ENCODE assay signal across 25 cellular contexts in the genomic region with DNA sequence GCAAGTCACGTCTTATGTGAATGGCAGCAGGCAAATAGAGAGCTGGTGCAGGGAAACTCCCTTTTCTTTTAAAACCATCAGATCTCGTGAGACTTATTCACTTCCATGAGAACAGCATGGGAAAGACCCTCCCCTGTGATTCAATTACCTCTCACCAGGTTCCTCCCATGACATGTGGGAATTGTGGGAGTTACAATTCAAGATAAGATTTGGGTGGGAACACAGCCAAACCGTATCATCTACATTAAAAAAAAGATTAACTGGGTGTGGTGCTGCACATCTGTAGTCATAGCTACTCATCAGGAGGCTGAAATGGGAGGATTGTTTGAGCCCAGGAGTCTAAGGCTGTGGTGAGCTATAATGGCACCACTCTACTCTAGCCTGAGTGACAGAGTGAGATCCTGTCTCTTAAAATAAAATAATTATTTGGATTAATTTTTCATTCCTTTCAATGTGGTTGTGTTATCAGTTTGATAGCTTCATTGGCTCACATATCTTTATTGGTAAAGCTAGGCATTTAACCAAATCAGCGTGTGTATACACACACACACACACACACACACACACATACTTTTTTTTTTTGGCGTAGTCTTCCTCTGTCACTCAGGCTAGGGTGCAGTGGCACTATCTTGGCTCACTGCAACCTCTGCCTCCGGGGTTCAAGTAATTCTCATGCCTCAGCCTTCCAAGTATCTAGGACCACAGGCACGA. TPM values are rescaled to one million over a fixed set of nuclear protein-coding genes. Genes with fewer than 3 reads are reported as not detected.
A peak's percentile ranks its signal among the peaks of the same experiment; 100 is the strongest.
DNase-seq lines count a peak whose midpoint lies in the region; ATAC-seq, FAIRE-seq and TF ChIP-seq lines count a peak whose summit lies in the region.
"Had no signal": no experiment of that assay in that cellular context is flagged by ENCODE, and none has a peak within 500 bp of the region (broad histone marks: within the 10 kb centered on the region; RNA-seq: fewer than 3 reads in every experiment).

No MANE protein-coding gene starts in this region.

- no peak for TF ChIP-seq CTCF in foreskin keratinocyte (conservative IDR thresholded peaks at IDR 0.05)

- H2AFZ ChIP-seq in mesenchymal stem cell (ENCODE audit: low read depth, low read length): no peak overlapping the region

- no peak for FAIRE-seq in frontal cortex (lab: Jason Lieb, UNC)
- FAIRE-seq: A204.1 had no signal

- no peak overlapping the region for H3K14ac ChIP-seq in mesenchymal stem cell (ENCODE audit: low read length in 2 of 2)

- H3K23ac ChIP-seq in mesenchymal stem cell (ENCODE audit: low read length in 2 of 2): no peak overlapping the region

- H3K4me3 ChIP-seq in subcutaneous abdominal adipose tissue (ENCODE audit: low read depth in 1 of 5, low read length in 5 of 5) (no peak overlapping the region), mesenchymal stem cell (ENCODE audit: insufficient read depth in 1 of 2, low read depth in 1 of 2, low read length in 2 of 2) (no peak overlapping the region), SJCRH30 (no peak overlapping the region)
- H3K4me3 ChIP-seq: esophagus muscularis mucosa, upper lobe of right lung had no signal

- H2BK15ac ChIP-seq in mesenchymal stem cell (ENCODE audit: low read depth, poor library complexity, severe bottlenecking): no peak overlapping the region

- H3K4ac ChIP-seq in mesenchymal stem cell (ENCODE audit: low read depth in 1 of 2, low read length in 2 of 2): no peak overlapping the region

- H3K36me3 ChIP-seq in subcutaneous abdominal adipose tissue (ENCODE audit: control insufficient read depth in 5 of 5, insufficient read depth in 5 of 5, low read length in 5 of 5) (peaks cover 0 to 7% (median 0%) of the 10 kb centered on the region in 5 donors), mesenchymal stem cell (ENCODE audit: control insufficient read depth in 1 of 2, insufficient read depth in 2 of 2, low read depth in 1 of 2, low read length in 2 of 2) (peaks cover 0 to 5% of the 10 kb centered on the region in 2 experiments), SJCRH30 (no peaks in the 10 kb centered on the region)
- H3K36me3 ChIP-seq: BE2C had no signal

- no peak overlapping the region for H3K18ac ChIP-seq in mesenchymal stem cell (ENCODE audit: low read depth in 1 of 2, low read length in 2 of 2)

- H3K9ac ChIP-seq in subcutaneous abdominal adipose tissue (ENCODE audit: low read length in 5 of 5): peak overlapping the region in 1 of 5 donors; percentile 29
- H3K9ac ChIP-seq in mesenchymal stem cell (ENCODE audit: low read length): no peak overlapping the region
- H3K9ac ChIP-seq: KMS-11 had no signal

- H3K4me2 ChIP-seq in mesenchymal stem cell (ENCODE audit: low read length, poor library complexity, severe bottlenecking): no peak overlapping the region
- H3K4me2 ChIP-seq: KMS-11 had no signal

- H3K4me1 ChIP-seq in foreskin keratinocyte: no peaks in the 10 kb centered on the region
- H3K4me1 ChIP-seq in subcutaneous abdominal adipose tissue (ENCODE audit: control insufficient read depth in 5 of 5, insufficient read depth in 5 of 5, low read length in 5 of 5): peaks cover 2 to 26% (median 17%) of the 10 kb centered on the region in 5 donors
- H3K4me1 ChIP-seq in mesenchymal stem cell (ENCODE audit: control insufficient read depth, insufficient read depth, low read depth, low read length): peaks cover 3% of the 10 kb centered on the region
- no peaks in the 10 kb centered on the region for H3K4me1 ChIP-seq in SJCRH30
- H3K4me1 ChIP-seq: BE2C had no signal

- intact Hi-C loops in Right ventricle myocardium inferior (cut with DNase I): no loop called here
- intact Hi-C loops in cardiac septum (cut with DNase I): no loop called here

- ATAC-seq in Right ventricle myocardium inferior (peak; percentile 20), foreskin keratinocyte (peak; percentile 77)
- ATAC-seq: activated T-cell treated with anti-CD3 and anti-CD28 coated beads, Interleukin-2, amount 50 U/mL, for 4 hours; upper lobe of right lung had no signal

- no peak overlapping the region for H4K91ac ChIP-seq in mesenchymal stem cell (ENCODE audit: low read length)

- no peak overlapping the region for H2BK120ac ChIP-seq in mesenchymal stem cell (ENCODE audit: low read depth, low read length)

- WGBS in mesenchymal stem cell: 98% methylated on average over 5 of the region's 7 CpGs

- H2BK12ac ChIP-seq in mesenchymal stem cell (ENCODE audit: low read length in 2 of 2): no peak overlapping the region

- peaks cover 8% of the 10 kb centered on the region for H3K79me1 ChIP-seq in mesenchymal stem cell (replicated peaks; ENCODE audit: low read length, poor library complexity, severe bottlenecking)

- no peak overlapping the region for H4K8ac ChIP-seq in mesenchymal stem cell (ENCODE audit: low read length)

- DNase-seq in Right ventricle myocardium inferior (ENCODE audit: missing footprints): no peak
- no peak for DNase-seq in cardiac septum (ENCODE audit: low spot score)
- DNase-seq in OCI-M1 (lab: John Stamatoyannopoulos, UW): peak; percentile 38
- no peak for DNase-seq in foreskin keratinocyte
- DNase-seq in mesenchymal stem cell: no peak
- no peak for DNase-seq in frontal cortex (ENCODE audit: low spot score in 2 of 2)
- DNase-seq in SJCRH30: no peak
- DNase-seq: activated CD4-positive, alpha-beta T cell treated with anti-CD3 and anti-CD28 coated beads for 1 hour; activated CD8-positive, alpha-beta memory T cell treated with anti-CD3 and anti-CD28 coated beads for 24 hours; activated naive CD4-positive, alpha-beta T cell treated with anti-CD3 and anti-CD28 coated beads, Interleukin-2, amount 10 ng/mL, durations not matched to agents 7 days and 5 days; activated T-cell treated with anti-CD3 and anti-CD28 coated beads, Interleukin-2, amount 50 U/mL, for 4 hours; anterior cingulate cortex; BE2C; cerebellar nuclear complex; COR-L47; left cardiac atrium; NCI-H1092; NCI-H2029; NCI-H510A treated with DMSO at 0.1 percent for 48 hours; nucleus accumbens; upper lobe of right lung had no signal

- H2BK5ac ChIP-seq in mesenchymal stem cell (ENCODE audit: low read depth, low read length, poor library complexity, severe bottlenecking): no peak overlapping the region

- no peak overlapping the region for H2AK5ac ChIP-seq in mesenchymal stem cell (ENCODE audit: low read length, severe bottlenecking)

- H3K27me3 ChIP-seq in foreskin keratinocyte (no peaks in the 10 kb centered on the region), subcutaneous abdominal adipose tissue (ENCODE audit: control insufficient read depth in 5 of 5, insufficient read depth in 4 of 5, low read length in 5 of 5) (no peaks in the 10 kb centered on the region), mesenchymal stem cell (ENCODE audit: control insufficient read depth in 1 of 2, insufficient read depth in 1 of 2, low read length in 2 of 2) (no peaks in the 10 kb centered on the region), SJCRH30 (no peaks in the 10 kb centered on the region)
- H3K27me3 ChIP-seq: BE2C, esophagus muscularis mucosa, upper lobe of right lung had no signal

- H3K9me3 ChIP-seq in subcutaneous abdominal adipose tissue (ENCODE audit: control insufficient read depth in 5 of 5, low read length in 5 of 5) (no peaks in the 10 kb centered on the region), mesenchymal stem cell (ENCODE audit: control insufficient read depth, low read length) (no peaks in the 10 kb centered on the region), SJCRH30 (replicated peaks) (no peaks in the 10 kb centered on the region)
- H3K9me3 ChIP-seq: BE2C, esophagus muscularis mucosa, upper lobe of right lung had no signal

- H3K27ac ChIP-seq in foreskin keratinocyte (no peak overlapping the region), subcutaneous abdominal adipose tissue (ENCODE audit: low read depth, low read length) (peak overlapping the region; percentile 50), mesenchymal stem cell (ENCODE audit: low read length, poor library complexity, severe bottlenecking) (no peak overlapping the region), SJCRH30 (no peak overlapping the region)
- H3K27ac ChIP-seq: esophagus muscularis mucosa, KMS-11, upper lobe of right lung had no signal

RNA-seq across cellular contexts. Expression of a gene that starts 21.8 kb away (rescaled TPM):
- 22.0 TPM for total RNA-seq in Right ventricle myocardium inferior
- total RNA-seq in cardiac septum: 21.4 TPM
- 20.5 and 21.8 TPM in 2 replicates for total RNA-seq in foreskin keratinocyte
- polyA plus RNA-seq in foreskin keratinocyte: 2.2 and 3.2 TPM in 2 replicates
- polyA plus RNA-seq in mesenchymal stem cell (2013, experiment 1 of 2): 14.6 TPM
- polyA plus RNA-seq in mesenchymal stem cell (2013, experiment 2 of 2): 13.9 TPM
- total RNA-seq in frontal cortex: 74.6 TPM
- total RNA-seq in SJCRH30 (2014; rRNA removed; shearing (Covaris generic)): 16.5 and 17.4 TPM in 2 replicates
